In genomic region chr19:1219786-1220451, GRCh38 we compare ENCODE assay signal across 16 cellular contexts. TPM values are rescaled to one million over a fixed set of nuclear protein-coding genes. Genes with fewer than 3 reads are reported as not detected.
A peak's percentile ranks its signal among the peaks of the same experiment; 100 is the strongest.
DNase-seq lines count a peak whose midpoint lies in the region; ATAC-seq, FAIRE-seq and TF ChIP-seq lines count a peak whose summit lies in the region.
"Had no signal": no experiment of that assay in that cellular context is flagged by ENCODE, and none has a peak within 500 bp of the region (broad histone marks: within the 10 kb centered on the region; RNA-seq: fewer than 3 reads in every experiment).

No MANE protein-coding gene starts in this region.

- no peak overlapping the region for H3K4me2 ChIP-seq in K562 (ENCODE audit: insufficient read depth, low read length)

- H3K4me1 ChIP-seq in right atrium auricular region (peaks cover 0 to 76% of the 10 kb centered on the region in 2 donors), K562 (replicated peaks in 1 of 2; ENCODE audit: control insufficient read depth in 2 of 2, insufficient read depth in 2 of 2, low read length in 2 of 2) (peaks cover 13 to 89% of the 10 kb centered on the region in 2 experiments; a peak in 4 of 5 replicates), gastrocnemius medialis (peaks cover 49 to 71% of the 10 kb centered on the region in 2 donors), left lung (peaks cover 9 to 28% of the 10 kb centered on the region in 2 donors)

- FAIRE-seq in K562 (lab: Jason Lieb, UNC), result no peak

- H3K27me3 ChIP-seq in right atrium auricular region (no peaks in the 10 kb centered on the region), K562 (ENCODE audit: control insufficient read depth in 2 of 2, insufficient read depth in 2 of 2, low read length in 2 of 2) (no peaks in the 10 kb centered on the region), gastrocnemius medialis (no peaks in the 10 kb centered on the region), left lung (no peaks in the 10 kb centered on the region)

- no peak for ATAC-seq in left cardiac atrium
- no peak for ATAC-seq in K562
- no peak for ATAC-seq in gastrocnemius medialis
- no peak for ATAC-seq in left lung
- ATAC-seq: HCT116, PC-3 had no signal

- POLR2A ChIA-PET in K562 (lab: Yijun Ruan, JAX), result interaction anchor here (0.8 kb wide), 1 partner anchor 162 kb away, joined by 4 read pairs; no protein-coding TSS in a partner anchor

- no peak for TF ChIP-seq EP300 in K562 (IDR thresholded peaks at IDR 0.05; ENCODE audit: low read length)

- TF ChIP-seq CTCF in right atrium auricular region (IDR thresholded peaks at IDR 0.05) (no peak), K562 (IDR thresholded peaks at IDR 0.05 in 2 of 3, conservative IDR thresholded peaks at IDR 0.05 in 1 of 3; ENCODE audit: insufficient read depth in 2 of 3, low read depth in 1 of 3, low read length in 3 of 3) (no peak), gastrocnemius medialis (IDR thresholded peaks at IDR 0.05 in 4 of 5, conservative IDR thresholded peaks at IDR 0.05 in 1 of 5) (no peak), left lung (IDR thresholded peaks at IDR 0.05) (no peak)

- CTCF ChIA-PET in K562 (lab: Yijun Ruan, JAX; ENCODE audit: low intra/inter-chr PET ratio), result no interaction called here

- H3K36me3 ChIP-seq in right atrium auricular region (peaks cover 35% of the 10 kb centered on the region), K562 (ENCODE audit: control insufficient read depth, insufficient read depth, low read length) (peaks cover 80% of the 10 kb centered on the region; the same call in 2 of the 3 replicates), gastrocnemius medialis (peaks cover 0 to 32% of the 10 kb centered on the region in 2 donors), left lung (peaks cover 0 to 57% of the 10 kb centered on the region in 2 donors)

- TF ChIP-seq RAD21 in K562 (CRISPR knock-in tag; conservative IDR thresholded peaks at IDR 0.05 in 1 of 2, IDR thresholded peaks at IDR 0.05 in 1 of 2), result no peak

- H3K4me3 ChIP-seq in right atrium auricular region (no peak overlapping the region), K562 (no peak overlapping the region), gastrocnemius medialis (no peak overlapping the region), left lung (no peak overlapping the region)

- H4K20me1 ChIP-seq in K562 (replicated peaks; ENCODE audit: control insufficient read depth, insufficient read depth, low read length), result peaks cover 39% of the 10 kb centered on the region

- DNase-seq in right atrium auricular region (ENCODE audit: low spot score), result no peak
- no peak for DNase-seq in left cardiac atrium
- DNase-seq in K562 (ENCODE audit: extremely low read depth in 1 of 4, low spot score in 3 of 4), result no peak
- DNase-seq in gastrocnemius medialis, result no peak
- no peak for DNase-seq in left lung
- no peak for DNase-seq in NCI-H2081 treated with DMSO at 0.1 percent for 48 hours (lab: John Stamatoyannopoulos, UW)
- DNase-seq: Calu3, DMS79 treated with DMSO at 0.1 percent for 48 hours, MV-4-11, NCI-H1105, NCI-H146, NCI-H1930, NCI-H446, NCI-H774, PC-3 had no signal

- no TSS peak for BruUV-seq in K562 (replicated peaks; lab: Mats Ljungman, UMichigan)

- peak overlapping the region; percentile 46 to 91 for H3K27ac ChIP-seq in right atrium auricular region
- no peak overlapping the region for H3K27ac ChIP-seq in K562 (ENCODE audit: extremely low read depth, low read depth, low read length)
- H3K27ac ChIP-seq in gastrocnemius medialis, result peak overlapping the region; percentile 68 to 97 (median 95)
- no peak overlapping the region for H3K27ac ChIP-seq in left lung

- H2AFZ ChIP-seq in K562 (ENCODE audit: low read depth, low read length), result no peak overlapping the region

- H3K9me3 ChIP-seq in right atrium auricular region, result no peaks in the 10 kb centered on the region
- H3K9me3 ChIP-seq in K562 (replicated peaks; ENCODE audit: control insufficient read depth, insufficient read depth, low read depth, low read length), result no peaks in the 10 kb centered on the region
- no peaks in the 10 kb centered on the region for H3K9me3 ChIP-seq in gastrocnemius medialis
- H3K9me3 ChIP-seq in left lung, result no peaks in the 10 kb centered on the region

- intact Hi-C loops in left cardiac atrium (cut with DNase I), result no loop called here
- intact Hi-C loops in K562 (cut with micrococcal nuclease), result loop anchor here (2.0 kb wide), 1 partner anchor 17 kb away; no protein-coding TSS in a partner anchor
- intact Hi-C loops in gastrocnemius medialis (cut with DNase I; ENCODE audit: low total_unique reads), result loop anchor here (10.0 kb wide), 1 partner anchor 645 kb away; the partner anchor contains the start of gene BSG
- intact Hi-C loops in left lung (cut with DNase I), result no loop called here

- H3K79me2 ChIP-seq in K562 (ENCODE audit: control insufficient read depth, insufficient read depth, low read length), result peaks cover 64% of the 10 kb centered on the region

- in situ Hi-C loops in K562 (cut with MboI) (no loop called here), gastrocnemius medialis (cut with MboI; ENCODE audit: low sequenced_read_pairs in 4 of 4) (no loop called here)

- H3K9me1 ChIP-seq in K562 (ENCODE audit: control insufficient read depth, insufficient read depth, low read length), result peaks cover 8% of the 10 kb centered on the region

- TF ChIP-seq POLR2A in K562 (conservative IDR thresholded peaks at IDR 0.05) (no peak), gastrocnemius medialis (IDR thresholded peaks at IDR 0.05) (no peak)

- WGBS in K562 (ENCODE audit: insufficient coverage, low coverage, missing lambda C conversion rate), result 97% methylated on average over 12 of the region's 18 CpGs

- no peak overlapping the region; a peak in 1 of 4 replicates for H3K9ac ChIP-seq in K562 (ENCODE audit: insufficient read depth in 1 of 2, low read depth in 2 of 2, low read length in 2 of 2)

RNA-seq across cellular contexts. Expression of gene STK11, which starts 14.3 kb away (rescaled TPM):
- total RNA-seq in right atrium auricular region (10 to 100 TPM; 62.0 to 64.7 TPM), left cardiac atrium (10 to 100 TPM; 48.2 to 53.0 TPM), K562 (2014; rRNA removed) (96.5 and 102 TPM in 2 replicates), K562 (2014; rRNA removed; fragmentation: Illumina TruSeq; extraction: Trizol) (28.9 and 31.7 TPM in 2 replicates), K562 (2015; rRNA removed; fragmentation: Illumina TruSeq; extraction: Trizol) (40.6 and 43.2 TPM in 2 replicates), K562 (2021) (76.3 and 89.6 TPM in 2 replicates), gastrocnemius medialis (100 to 1,000 TPM in 3 of 4 donors, 10 to 100 TPM in 1; 91.5 to 194 (median 149) TPM), left lung (10 to 100 TPM; 42.6 to 52.0 TPM)
- total RNA-seq in K562 (2011; cell fraction: chromatin; rRNA removed; ENCODE audit: low replicate concordance), result 76.0 and 175 TPM in 2 replicates
- total RNA-seq in K562 (2011; cell fraction: nucleolus; rRNA removed), result 128 and 133 TPM in 2 replicates
- total RNA-seq in K562 (2011; cell fraction: nucleoplasm; rRNA removed), result 58.7 and 79.5 TPM in 2 replicates
- polyA plus RNA-seq in K562 (2011; rRNA removed) (31.2 and 34.3 TPM in 2 replicates), K562 (2014; fragmentation: Illumina TruSeq; extraction: Trizol) (22.0 and 39.1 TPM in 2 replicates), K562 (2014; fragmentation: Nextera tagmentation; extraction: Ambion mirVana) (under 1 TPM; 0.15 to 1.00 TPM), K562 (2014; rRNA removed) (69.4 and 79.9 TPM in 2 replicates)
- polyA plus RNA-seq in K562 (2011; cell fraction: cytosol; rRNA removed), result 37.0 and 67.8 TPM in 2 replicates
- 127 and 182 TPM in 2 replicates for polyA plus RNA-seq in K562 (2011; cell fraction: nucleus; rRNA removed)
- 49.5 and 76.3 TPM in 2 replicates for polyA plus RNA-seq in K562 (2012)
- polyA minus RNA-seq in K562 (2011; rRNA and poly(A)+ RNA removed), result 38.2 and 43.6 TPM in 2 replicates
- polyA minus RNA-seq in K562 (2011; cell fraction: cytosol; rRNA and poly(A)+ RNA removed), result 33.9 and 37.0 TPM in 2 replicates
- polyA minus RNA-seq in K562 (2011; cell fraction: nucleus; rRNA and poly(A)+ RNA removed), result 34.3 and 36.1 TPM in 2 replicates

RNA-seq across cellular contexts. Expression of gene CBARP, which starts 17.9 kb away (rescaled TPM):
- 1 to 10 TPM; 2.4 to 2.6 TPM for total RNA-seq in right atrium auricular region
- total RNA-seq in left cardiac atrium, result 1 to 10 TPM; 1.6 to 3.8 TPM
- total RNA-seq in K562 (2011; cell fraction: chromatin; rRNA removed; ENCODE audit: low replicate concordance), result 2.8 and 13.5 TPM in 2 replicates
- 11.4 and 15.2 TPM in 2 replicates for total RNA-seq in K562 (2011; cell fraction: nucleolus; rRNA removed)
- 4.2 and 6.2 TPM in 2 replicates for total RNA-seq in K562 (2011; cell fraction: nucleoplasm; rRNA removed)
- 3.7 and 3.8 TPM in 2 replicates for total RNA-seq in K562 (2014; rRNA removed)
- total RNA-seq in K562 (2014; rRNA removed; fragmentation: Illumina TruSeq; extraction: Trizol), result 0.18 TPM in 1 of 2 replicates, not detected in the other
- total RNA-seq in K562 (2015; rRNA removed; fragmentation: Illumina TruSeq; extraction: Trizol), result 1.3 and 1.4 TPM in 2 replicates
- 6.6 and 8.9 TPM in 2 replicates for total RNA-seq in K562 (2021)
- 0.98 and 1.2 TPM in 2 replicates for polyA plus RNA-seq in K562 (2011; rRNA removed)
- 0.84 and 4.5 TPM in 2 replicates for polyA plus RNA-seq in K562 (2011; cell fraction: cytosol; rRNA removed)
- polyA plus RNA-seq in K562 (2011; cell fraction: nucleus; rRNA removed), result 8.2 and 25.4 TPM in 2 replicates
- polyA plus RNA-seq in K562 (2012), result 3.1 and 3.3 TPM in 2 replicates
- 0.25 and 2.3 TPM in 2 replicates for polyA plus RNA-seq in K562 (2014; fragmentation: Illumina TruSeq; extraction: Trizol)
- polyA plus RNA-seq in K562 (2014; fragmentation: Nextera tagmentation; extraction: Ambion mirVana), result under 1 TPM in 1 of 2 experiments, not detected in 1; 0.03 TPM
- 5.8 and 6.3 TPM in 2 replicates for polyA plus RNA-seq in K562 (2014; rRNA removed)
- 0.11 and 0.15 TPM in 2 replicates for polyA minus RNA-seq in K562 (2011; rRNA and poly(A)+ RNA removed)
- polyA minus RNA-seq in K562 (2011; cell fraction: cytosol; rRNA and poly(A)+ RNA removed), result 2.9 and 3.0 TPM in 2 replicates
- 3.0 and 3.8 TPM in 2 replicates for polyA minus RNA-seq in K562 (2011; cell fraction: nucleus; rRNA and poly(A)+ RNA removed)
- 1 to 10 TPM in 1 of 4 donors, under 1 TPM in 3; 0.10 to 1.3 (median 0.53) TPM for total RNA-seq in gastrocnemius medialis
- total RNA-seq in left lung, result 1 to 10 TPM in 1 of 2 donors, under 1 TPM in 1; 0.55 to 1.5 TPM

RNA-seq across cellular contexts. Expression of gene ATP5F1D, which starts 21.6 kb away (rescaled TPM):
- total RNA-seq in right atrium auricular region (100 to 1,000 TPM; 193 to 269 TPM), left cardiac atrium (100 to 1,000 TPM; 540 to 639 TPM), K562 (2014; rRNA removed) (135 and 145 TPM in 2 replicates), K562 (2014; rRNA removed; fragmentation: Illumina TruSeq; extraction: Trizol) (3.9 and 4.6 TPM in 2 replicates), K562 (2015; rRNA removed; fragmentation: Illumina TruSeq; extraction: Trizol) (65.2 and 73.0 TPM in 2 replicates), K562 (2021) (409 and 434 TPM in 2 replicates), gastrocnemius medialis (100 to 1,000 TPM; 189 to 442 (median 273) TPM), left lung (100 to 1,000 TPM; 139 to 161 TPM)
- total RNA-seq in K562 (2011; cell fraction: chromatin; rRNA removed; ENCODE audit: low replicate concordance), result 42.1 and 110 TPM in 2 replicates
- total RNA-seq in K562 (2011; cell fraction: nucleolus; rRNA removed), result 116 and 129 TPM in 2 replicates
- 74.0 and 85.6 TPM in 2 replicates for total RNA-seq in K562 (2011; cell fraction: nucleoplasm; rRNA removed)
- polyA plus RNA-seq in K562 (2011; rRNA removed) (36.8 and 58.7 TPM in 2 replicates), K562 (2014; fragmentation: Illumina TruSeq; extraction: Trizol) (18.7 and 106 TPM in 2 replicates), K562 (2014; fragmentation: Nextera tagmentation; extraction: Ambion mirVana) (10 to 100 TPM in 1 of 2 experiments, 1 to 10 TPM in 1; 9.7 to 23.3 TPM), K562 (2014; rRNA removed) (233 and 236 TPM in 2 replicates)
- polyA plus RNA-seq in K562 (2011; cell fraction: cytosol; rRNA removed), result 119 and 471 TPM in 2 replicates
- 90.5 and 137 TPM in 2 replicates for polyA plus RNA-seq in K562 (2011; cell fraction: nucleus; rRNA removed)
- polyA plus RNA-seq in K562 (2012), result 278 and 318 TPM in 2 replicates
- 16.5 and 29.9 TPM in 2 replicates for polyA minus RNA-seq in K562 (2011; rRNA and poly(A)+ RNA removed)
- polyA minus RNA-seq in K562 (2011; cell fraction: cytosol; rRNA and poly(A)+ RNA removed), result 115 and 175 TPM in 2 replicates
- polyA minus RNA-seq in K562 (2011; cell fraction: nucleus; rRNA and poly(A)+ RNA removed), result 28.8 and 35.8 TPM in 2 replicates

RNA-seq across cellular contexts. Expression of gene MIDN, which starts 28.5 kb away (rescaled TPM):
- total RNA-seq in right atrium auricular region (10 to 100 TPM; 42.1 to 42.2 TPM), left cardiac atrium (100 to 1,000 TPM in 1 of 2 donors, 10 to 100 TPM in 1; 58.7 to 148 TPM), K562 (2014; rRNA removed) (13.5 and 20.8 TPM in 2 replicates), K562 (2014; rRNA removed; fragmentation: Illumina TruSeq; extraction: Trizol) (3.9 and 4.8 TPM in 2 replicates), K562 (2015; rRNA removed; fragmentation: Illumina TruSeq; extraction: Trizol) (10.1 and 11.0 TPM in 2 replicates), K562 (2021) (120 and 121 TPM in 2 replicates), gastrocnemius medialis (100 to 1,000 TPM in 2 of 4 donors, 10 to 100 TPM in 2; 34.9 to 117 (median 86.3) TPM), left lung (100 to 1,000 TPM in 1 of 2 donors, 10 to 100 TPM in 1; 87.4 to 115 TPM)
- total RNA-seq in K562 (2011; cell fraction: chromatin; rRNA removed; ENCODE audit: low replicate concordance), result 30.7 and 106 TPM in 2 replicates
- 81.7 and 90.7 TPM in 2 replicates for total RNA-seq in K562 (2011; cell fraction: nucleolus; rRNA removed)
- 55.1 and 88.1 TPM in 2 replicates for total RNA-seq in K562 (2011; cell fraction: nucleoplasm; rRNA removed)
- polyA plus RNA-seq in K562 (2011; rRNA removed) (7.0 and 10.2 TPM in 2 replicates), K562 (2014; fragmentation: Illumina TruSeq; extraction: Trizol) (20.5 and 38.3 TPM in 2 replicates), K562 (2014; fragmentation: Nextera tagmentation; extraction: Ambion mirVana) (1 to 10 TPM in 1 of 2 experiments, under 1 TPM in 1; 0.17 to 1.5 TPM), K562 (2014; rRNA removed) (41.3 and 44.6 TPM in 2 replicates)
- polyA plus RNA-seq in K562 (2011; cell fraction: cytosol; rRNA removed), result 14.0 and 26.8 TPM in 2 replicates
- polyA plus RNA-seq in K562 (2011; cell fraction: nucleus; rRNA removed), result 44.8 and 87.0 TPM in 2 replicates
- polyA plus RNA-seq in K562 (2012), result 29.5 and 39.8 TPM in 2 replicates
- polyA minus RNA-seq in K562 (2011; rRNA and poly(A)+ RNA removed), result 2.7 and 3.0 TPM in 2 replicates
- polyA minus RNA-seq in K562 (2011; cell fraction: cytosol; rRNA and poly(A)+ RNA removed), result 29.9 and 43.2 TPM in 2 replicates
- 28.0 and 34.2 TPM in 2 replicates for polyA minus RNA-seq in K562 (2011; cell fraction: nucleus; rRNA and poly(A)+ RNA removed)

RNA-seq across cellular contexts. Expression of gene SBNO2, which starts 45.9 kb away (rescaled TPM):
- total RNA-seq in right atrium auricular region (10 to 100 TPM; 14.7 to 17.7 TPM), left cardiac atrium (10 to 100 TPM; 27.2 to 64.2 TPM), K562 (2014; rRNA removed) (18.6 and 23.1 TPM in 2 replicates), K562 (2014; rRNA removed; fragmentation: Illumina TruSeq; extraction: Trizol) (4.0 and 6.3 TPM in 2 replicates), K562 (2015; rRNA removed; fragmentation: Illumina TruSeq; extraction: Trizol) (6.7 and 7.8 TPM in 2 replicates), K562 (2021) (46.2 and 49.0 TPM in 2 replicates), gastrocnemius medialis (10 to 100 TPM; 22.2 to 49.8 (median 30.9) TPM), left lung (100 to 1,000 TPM in 1 of 2 donors, 10 to 100 TPM in 1; 68.3 to 119 TPM)
- total RNA-seq in K562 (2011; cell fraction: chromatin; rRNA removed; ENCODE audit: low replicate concordance), result 26.2 and 103 TPM in 2 replicates
- 64.1 and 67.7 TPM in 2 replicates for total RNA-seq in K562 (2011; cell fraction: nucleolus; rRNA removed)
- total RNA-seq in K562 (2011; cell fraction: nucleoplasm; rRNA removed), result 28.6 and 30.7 TPM in 2 replicates
- polyA plus RNA-seq in K562 (2011; rRNA removed) (6.7 and 9.3 TPM in 2 replicates), K562 (2014; fragmentation: Illumina TruSeq; extraction: Trizol) (5.2 and 13.0 TPM in 2 replicates), K562 (2014; fragmentation: Nextera tagmentation; extraction: Ambion mirVana) (under 1 TPM; 0.01 to 0.04 TPM), K562 (2014; rRNA removed) (21.5 and 23.1 TPM in 2 replicates)
- polyA plus RNA-seq in K562 (2011; cell fraction: cytosol; rRNA removed), result 7.4 and 14.1 TPM in 2 replicates
- polyA plus RNA-seq in K562 (2011; cell fraction: nucleus; rRNA removed), result 45.7 and 79.0 TPM in 2 replicates
- 20.3 and 27.1 TPM in 2 replicates for polyA plus RNA-seq in K562 (2012)
- polyA minus RNA-seq in K562 (2011; rRNA and poly(A)+ RNA removed), result 3.7 and 8.1 TPM in 2 replicates
- 16.7 and 22.1 TPM in 2 replicates for polyA minus RNA-seq in K562 (2011; cell fraction: cytosol; rRNA and poly(A)+ RNA removed)
- polyA minus RNA-seq in K562 (2011; cell fraction: nucleus; rRNA and poly(A)+ RNA removed), result 20.7 and 21.3 TPM in 2 replicates

Comparison
In these comparisons a context has a peak if more than half of its experiments do, and no peak if none do; other contexts are left out.
1. H3K27ac ChIP-seq: peak in right atrium auricular region (2 of 2) and gastrocnemius medialis (4 of 4); none in K562 (single experiment) and left lung (0 of 2).
2. intact Hi-C loops: an anchor here in K562 (2.0 kb wide) and gastrocnemius medialis (10.0 kb wide); none called in left cardiac atrium and left lung.